Comparison of ENCODE assay signal across 8 cellular contexts in genomic region chr13:28138012-28138755, GRCh38. TPM values are rescaled to one million over a fixed set of nuclear protein-coding genes. Genes with fewer than 3 reads are reported as not detected.
DNase-seq lines count a peak whose midpoint lies in the region; FAIRE-seq and TF ChIP-seq lines count a peak whose summit lies in the region.

A gene with protein sequence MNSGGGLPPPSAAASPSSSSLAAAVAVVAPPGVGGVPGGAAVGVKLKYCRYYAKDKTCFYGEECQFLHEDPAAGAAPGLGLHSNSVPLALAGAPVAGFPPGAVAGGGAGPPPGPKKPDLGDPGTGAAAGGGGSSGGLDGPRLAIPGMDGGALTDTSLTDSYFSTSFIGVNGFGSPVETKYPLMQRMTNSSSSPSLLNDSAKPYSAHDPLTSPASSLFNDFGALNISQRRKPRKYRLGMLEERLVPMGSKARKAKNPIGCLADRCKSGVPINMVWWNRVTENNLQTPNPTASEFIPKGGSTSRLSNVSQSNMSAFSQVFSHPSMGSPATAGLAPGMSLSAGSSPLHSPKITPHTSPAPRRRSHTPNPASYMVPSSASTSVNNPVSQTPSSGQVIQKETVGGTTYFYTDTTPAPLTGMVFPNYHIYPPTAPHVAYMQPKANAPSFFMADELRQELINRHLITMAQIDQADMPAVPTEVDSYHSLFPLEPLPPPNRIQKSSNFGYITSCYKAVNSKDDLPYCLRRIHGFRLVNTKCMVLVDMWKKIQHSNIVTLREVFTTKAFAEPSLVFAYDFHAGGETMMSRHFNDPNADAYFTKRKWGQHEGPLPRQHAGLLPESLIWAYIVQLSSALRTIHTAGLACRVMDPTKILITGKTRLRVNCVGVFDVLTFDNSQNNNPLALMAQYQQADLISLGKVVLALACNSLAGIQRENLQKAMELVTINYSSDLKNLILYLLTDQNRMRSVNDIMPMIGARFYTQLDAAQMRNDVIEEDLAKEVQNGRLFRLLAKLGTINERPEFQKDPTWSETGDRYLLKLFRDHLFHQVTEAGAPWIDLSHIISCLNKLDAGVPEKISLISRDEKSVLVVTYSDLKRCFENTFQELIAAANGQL (plus strand): TSS chr13:28138545. CDS start chr13:28138658, 113 bp downstream.

- H3K9me3 Mint-ChIP-seq in activated naive CD4-positive, alpha-beta T cell treated with anti-CD3 and anti-CD28 coated beads, Interleukin-2, amount 10 ng/mL, durations not matched to agents 7 days and 5 days: no peaks in the 10 kb centered on the region

- H3K9me2 ChIP-seq in MM.1S (replicated peaks; ENCODE audit: insufficient read depth, low read length): no peaks in the 10 kb centered on the region

- peak within 1 kb of the TSS; percentile 95 for H3K4me3 Mint-ChIP-seq in activated naive CD4-positive, alpha-beta T cell treated with anti-CD3 and anti-CD28 coated beads, Interleukin-2, amount 10 ng/mL, durations not matched to agents 7 days and 5 days

- H3K36me3 ChIP-seq in H7 (replicated peaks; ENCODE audit: control insufficient read depth, insufficient read depth, low read length): no peaks in the 10 kb centered on the region
- no peaks in the 10 kb centered on the region for H3K36me3 ChIP-seq in MM.1S (replicated peaks; ENCODE audit: insufficient read depth, low read length)
- no peaks in the 10 kb centered on the region for H3K36me3 ChIP-seq in SK-N-MC (ENCODE audit: insufficient read depth, low read length)
- H3K36me3 ChIP-seq in suprapubic skin: no peaks in the 10 kb centered on the region

- peak within 1 kb of the TSS; percentile 98 for H3K27ac Mint-ChIP-seq in activated naive CD4-positive, alpha-beta T cell treated with anti-CD3 and anti-CD28 coated beads, Interleukin-2, amount 10 ng/mL, durations not matched to agents 7 days and 5 days

- H3F3A ChIP-seq in MM.1S (ENCODE audit: insufficient read depth, low read length): peaks cover 4% of the 10 kb centered on the region

- H3K27ac ChIP-seq in MM.1S (ENCODE audit: low read length) (peak within 1 kb of the TSS; percentile 91), SK-N-MC (peak within 1 kb of the TSS; percentile 95), suprapubic skin (peak within 1 kb of the TSS; percentile 98)

- peaks cover 50% of the 10 kb centered on the region for H3K4me1 Mint-ChIP-seq in activated naive CD4-positive, alpha-beta T cell treated with anti-CD3 and anti-CD28 coated beads, Interleukin-2, amount 10 ng/mL, durations not matched to agents 7 days and 5 days

- no peaks in the 10 kb centered on the region for H3K27me3 Mint-ChIP-seq in activated naive CD4-positive, alpha-beta T cell treated with anti-CD3 and anti-CD28 coated beads, Interleukin-2, amount 10 ng/mL, durations not matched to agents 7 days and 5 days

- TF ChIP-seq CTCF in MM.1S (IDR thresholded peaks at IDR 0.05; ENCODE audit: low read length) (no peak), suprapubic skin (IDR thresholded peaks at IDR 0.05) (no peak)

- H3K9ac ChIP-seq in MM.1S (ENCODE audit: low read length): peak within 1 kb of the TSS; percentile 85
- H3K9ac ChIP-seq in SK-N-MC (ENCODE audit: insufficient read length): peak within 1 kb of the TSS; percentile 97

- peak; percentile 45 for FAIRE-seq in G401.6 (lab: Jason Lieb, UNC)

- TF ChIP-seq POLR2A in suprapubic skin (IDR thresholded peaks at IDR 0.05): peak in 1 of 2 donors; percentile 70

- TF ChIP-seq EP300 in suprapubic skin (IDR thresholded peaks at IDR 0.05): no peak

- H3K79me2 ChIP-seq in MM.1S (ENCODE audit: low read length): peaks cover 40% of the 10 kb centered on the region

- H3K9me3 ChIP-seq in MM.1S (replicated peaks; ENCODE audit: insufficient read depth, low read length) (no peaks in the 10 kb centered on the region), SK-N-MC (ENCODE audit: low read depth, low read length) (no peaks in the 10 kb centered on the region), suprapubic skin (no peaks in the 10 kb centered on the region)

- no peaks in the 10 kb centered on the region for H4K20me1 ChIP-seq in MM.1S (ENCODE audit: insufficient read depth, low read length)

- H3K4me3 ChIP-seq in H7 (ENCODE audit: insufficient read depth, low read depth, low read length) (peak within 1 kb of the TSS; percentile 90), MM.1S (ENCODE audit: low read length) (peak within 1 kb of the TSS; percentile 61), SK-N-MC (peak within 1 kb of the TSS; percentile 96), suprapubic skin (peak within 1 kb of the TSS; percentile 96)

- peak within 1 kb of the TSS; percentile 62 for H2AFZ ChIP-seq in MM.1S (ENCODE audit: low read length)

- peaks cover 14% of the 10 kb centered on the region for H3K36me3 Mint-ChIP-seq in activated naive CD4-positive, alpha-beta T cell treated with anti-CD3 and anti-CD28 coated beads, Interleukin-2, amount 10 ng/mL, durations not matched to agents 7 days and 5 days

- DNase-seq in H7 (peak; percentile 93), MM.1S (peak; percentile 80), SK-N-MC (ENCODE audit: low read depth, low spot score) (peak; percentile 73), germinal center (ENCODE audit: low spot score) (peak; percentile 91), occipital lobe (lab: John Stamatoyannopoulos, UW) (peak; percentile 81), suprapubic skin (ENCODE audit: low spot score in 2 of 2) (peak; percentile 94 to 95)
- peak; percentile 94 for DNase-seq in activated naive CD4-positive, alpha-beta T cell treated with anti-CD3 and anti-CD28 coated beads, Interleukin-2, amount 10 ng/mL, durations not matched to agents 7 days and 5 days

- WGBS in suprapubic skin: 1% methylated on average over 52 of the region's 84 CpGs

- CTCF ChIA-PET in activated naive CD4-positive, alpha-beta T cell treated with anti-CD3 and anti-CD28 coated beads, Interleukin-2, amount 10 ng/mL, durations not matched to agents 7 days and 5 days (lab: Charles Lee): no interaction called here

- no peaks in the 10 kb centered on the region for H3K27me3 ChIP-seq in H7 (ENCODE audit: control insufficient read depth, insufficient read depth, low read length)
- H3K27me3 ChIP-seq in MM.1S (replicated peaks; ENCODE audit: insufficient read depth, low read length): no peaks in the 10 kb centered on the region
- no peaks in the 10 kb centered on the region for H3K27me3 ChIP-seq in suprapubic skin

- H3K4me1 ChIP-seq in MM.1S (ENCODE audit: low read length) (no peaks in the 10 kb centered on the region), suprapubic skin (peaks cover 27% of the 10 kb centered on the region)

- peak within 1 kb of the TSS; percentile 59 for H3K4me2 ChIP-seq in MM.1S (ENCODE audit: low read depth, low read length)

RNA-seq across cellular contexts. Expression of the gene that starts here (rescaled TPM):
- 15.8 and 23.5 TPM in 2 replicates for total RNA-seq in H7 (2014; rRNA removed; shearing (Covaris generic))
- total RNA-seq in occipital lobe: 50.2 TPM
- 10 to 100 TPM; 41.7 to 68.3 (median 42.2) TPM for total RNA-seq in suprapubic skin

Comparison
In these comparisons a context has a peak if more than half of its experiments do, and no peak if none do; other contexts are left out.
1. Peak in every context shown above with its lines: DNase-seq, H3K4me3 ChIP-seq and H3K27ac ChIP-seq.